Comparison of ENCODE assay signal across 1 cellular context in genomic region chr5:128681764-128682664, GRCh38.
TF ChIP-seq lines count a peak whose summit lies in the region.

No MANE protein-coding gene starts in this region.

TF ChIP-seq in H1, 55 proteins besides CTCF, POLR2A, EP300 and RAD21 (continued from another document):
- TF ChIP-seq CHD7 (IDR thresholded peaks at IDR 0.05; ENCODE audit: insufficient replicate concordance, low read length) (peak; percentile 29), SP1 (IDR thresholded peaks at IDR 0.05; ENCODE audit: low read depth, low read length) (peak; percentile 30; the same call in 1 of the 2 replicates), CTBP2 (IDR thresholded peaks at IDR 0.05; ENCODE audit: borderline replicate concordance, insufficient read depth, insufficient read length, low read length) (no peak)
TF ChIP-seq in H1: peak in this region for 2.
